32 cellular contexts compared by ENCODE assay signal in genomic region chr12:131561891-131562684, GRCh38.
"Had no signal": no experiment of that assay in that cellular context is flagged by ENCODE, and none has a peak within 500 bp of the region (broad histone marks: within the 10 kb centered on the region; RNA-seq: fewer than 3 reads in every experiment).

No MANE protein-coding gene starts in this region.

- H3K27ac ChIP-seq: adrenal gland, body of pancreas, brain microvascular endothelial cell, breast epithelium, VCaP had no signal

- H3K4me3 ChIP-seq: adrenal gland, body of pancreas, breast epithelium had no signal

- ATAC-seq: activated CD8-positive, alpha-beta T cell treated with anti-CD3 and anti-CD28 coated beads for 36 hours; activated naive CD4-positive, alpha-beta T cell treated with anti-CD3 and anti-CD28 coated beads, Interleukin-2, amount 50 U/mL, for 72 hours; activated T-cell treated with anti-CD3 and anti-CD28 coated beads, Interleukin-2, amount 50 U/mL, for 4 hours; activated T-cell treated with anti-CD3 and anti-CD28 coated beads, Interleukin-2, amount 50 U/mL, for 72 hours; activated T-helper 17 cell treated with anti-CD3 and anti-CD28 coated beads, Interleukin-2, amount 50 U/mL, for 72 hours; body of pancreas had no signal

- DNase-seq: activated B cell treated with CpG ODN at 0.5 μM for 24 hours; activated CD4-positive, alpha-beta memory T cell treated with anti-CD3 and anti-CD28 coated beads for 36 hours; activated CD4-positive, alpha-beta T cell treated with anti-CD3 and anti-CD28 coated beads for 4 hours; activated CD4-positive, alpha-beta T cell treated with anti-CD3 and anti-CD28 coated beads, Interleukin-2, amount 10 ng/mL, durations not matched to agents 24 days and 14 days; activated CD4-positive, alpha-beta T cell treated with anti-CD3 and anti-CD28 coated beads, Interleukin-2, amount 50 U/mL, for 1 hour; activated CD4-positive, alpha-beta T cell treated with anti-CD3 and anti-CD28 coated beads, Interleukin-2, amount 50 U/mL, for 4 hours; activated CD4-positive, CD25-positive, alpha-beta regulatory T cell treated with anti-CD3 and anti-CD28 coated beads, Interleukin-2, amount 50 U/mL, for 72 hours; activated CD8-positive, alpha-beta memory T cell treated with anti-CD3 and anti-CD28 coated beads, Interleukin-2, amount 50 U/mL, for 4 hours; activated CD8-positive, alpha-beta T cell treated with anti-CD3 and anti-CD28 coated beads for 36 hours; activated effector memory CD4-positive, alpha-beta T cell treated with anti-CD3 and anti-CD28 coated beads, Interleukin-2, amount 50 U/mL, for 16 hours; activated gamma-delta T cell treated with Interleukin-2 at 50 U/mL for 16 hours; activated naive CD4-positive, alpha-beta T cell; activated naive CD4-positive, alpha-beta T cell treated with anti-CD3 and anti-CD28 coated beads for 36 hours; activated naive CD4-positive, alpha-beta T cell treated with anti-CD3 and anti-CD28 coated beads, Interleukin-2, amount 50 U/mL, for 16 hours; activated naive CD8-positive, alpha-beta T cell treated with anti-CD3 and anti-CD28 coated beads for 36 hours; activated T-cell treated with anti-CD3 and anti-CD28 coated beads for 4 hours; activated T-cell treated with anti-CD3 and anti-CD28 coated beads, Interleukin-2, amount 50 U/mL, for 1 hour; activated T-cell treated with anti-CD3 and anti-CD28 coated beads, Interleukin-2, amount 50 U/mL, for 4 hours; activated T-cell treated with anti-CD3 and anti-CD28 coated beads, Interleukin-2, amount 50 U/mL, for 72 hours; adrenal gland; amniotic stem cell; aorta; body of pancreas; brain microvascular endothelial cell; central memory CD4-positive, alpha-beta T cell; T-helper 1 cell; T-helper 2 cell; T-helper 9 cell had no signal
